In the genomic region with DNA sequence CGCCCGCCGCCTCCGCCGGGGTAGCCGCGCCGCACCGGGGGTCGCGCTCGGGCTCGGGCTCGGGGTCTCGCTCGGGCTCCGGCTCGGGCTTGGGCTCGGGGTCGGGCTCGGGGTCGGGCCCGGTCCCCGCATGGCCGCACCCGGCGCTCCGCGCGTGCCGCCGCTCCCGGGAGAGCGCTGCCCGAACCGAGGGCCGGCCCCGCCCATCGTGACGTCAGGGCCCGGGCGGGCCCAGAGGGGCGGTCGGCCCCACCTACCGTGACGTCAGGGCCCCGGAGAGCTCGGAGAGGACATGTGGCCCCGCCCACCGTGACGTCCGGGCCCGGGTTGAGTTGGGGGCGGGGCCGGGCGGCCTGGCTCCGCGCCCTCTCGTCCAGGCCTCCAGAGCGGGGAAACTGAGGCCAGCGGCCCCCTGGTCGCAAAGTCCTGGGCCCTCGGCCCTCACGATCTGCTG, we compare ENCODE assay signal across 1 cellular context.
TF ChIP-seq lines count a peak whose summit lies in the region.

A gene with protein sequence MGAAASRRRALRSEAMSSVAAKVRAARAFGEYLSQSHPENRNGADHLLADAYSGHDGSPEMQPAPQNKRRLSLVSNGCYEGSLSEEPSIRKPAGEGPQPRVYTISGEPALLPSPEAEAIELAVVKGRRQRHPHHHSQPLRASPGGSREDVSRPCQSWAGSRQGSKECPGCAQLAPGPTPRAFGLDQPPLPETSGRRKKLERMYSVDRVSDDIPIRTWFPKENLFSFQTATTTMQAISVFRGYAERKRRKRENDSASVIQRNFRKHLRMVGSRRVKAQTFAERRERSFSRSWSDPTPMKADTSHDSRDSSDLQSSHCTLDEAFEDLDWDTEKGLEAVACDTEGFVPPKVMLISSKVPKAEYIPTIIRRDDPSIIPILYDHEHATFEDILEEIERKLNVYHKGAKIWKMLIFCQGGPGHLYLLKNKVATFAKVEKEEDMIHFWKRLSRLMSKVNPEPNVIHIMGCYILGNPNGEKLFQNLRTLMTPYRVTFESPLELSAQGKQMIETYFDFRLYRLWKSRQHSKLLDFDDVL (minus strand): TSS at position 188 of the 454 bp plus-strand sequence. CDS start 232 bp downstream, outside the sequence.

TF ChIP-seq in WTC11, 78 proteins besides CTCF, POLR2A, EP300 and RAD21 (continued from another document):
- TF ChIP-seq USF1 (CRISPR knock-in tag; IDR thresholded peaks at IDR 0.05) (peak; percentile 73; the same call in 1 of the 2 replicates), TP53 (CRISPR knock-in tag; IDR thresholded peaks at IDR 0.05) (no peak), ZNF121 (CRISPR knock-in tag; IDR thresholded peaks at IDR 0.05) (no peak), ZNF423 (CRISPR knock-in tag; IDR thresholded peaks at IDR 0.05) (no peak), MXD4 (CRISPR knock-in tag; IDR thresholded peaks at IDR 0.05; ENCODE audit: borderline replicate concordance) (no peak), FOXP1 (CRISPR knock-in tag; IDR thresholded peaks at IDR 0.05; ENCODE audit: borderline replicate concordance) (0 out of 2 replicates have a peak, but pooled peaks have one; percentile 5), CDX4 (CRISPR knock-in tag; IDR thresholded peaks at IDR 0.05; ENCODE audit: borderline replicate concordance) (no peak), EMX1 (CRISPR knock-in tag; IDR thresholded peaks at IDR 0.05) (no peak), HMGA2 (CRISPR knock-in tag; IDR thresholded peaks at IDR 0.05) (no peak), PRRX2 (CRISPR knock-in tag; IDR thresholded peaks at IDR 0.05) (no peak), ZNF138 (CRISPR knock-in tag; conservative IDR thresholded peaks at IDR 0.05) (no peak)
- TF ChIP-seq, protein P1, sequence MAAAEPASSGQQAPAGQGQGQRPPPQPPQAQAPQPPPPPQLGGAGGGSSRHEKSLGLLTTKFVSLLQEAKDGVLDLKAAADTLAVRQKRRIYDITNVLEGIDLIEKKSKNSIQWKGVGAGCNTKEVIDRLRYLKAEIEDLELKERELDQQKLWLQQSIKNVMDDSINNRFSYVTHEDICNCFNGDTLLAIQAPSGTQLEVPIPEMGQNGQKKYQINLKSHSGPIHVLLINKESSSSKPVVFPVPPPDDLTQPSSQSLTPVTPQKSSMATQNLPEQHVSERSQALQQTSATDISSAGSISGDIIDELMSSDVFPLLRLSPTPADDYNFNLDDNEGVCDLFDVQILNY (CRISPR knock-in tag; IDR thresholded peaks at IDR 0.05), result no peak
- TF ChIP-seq, protein P2, sequence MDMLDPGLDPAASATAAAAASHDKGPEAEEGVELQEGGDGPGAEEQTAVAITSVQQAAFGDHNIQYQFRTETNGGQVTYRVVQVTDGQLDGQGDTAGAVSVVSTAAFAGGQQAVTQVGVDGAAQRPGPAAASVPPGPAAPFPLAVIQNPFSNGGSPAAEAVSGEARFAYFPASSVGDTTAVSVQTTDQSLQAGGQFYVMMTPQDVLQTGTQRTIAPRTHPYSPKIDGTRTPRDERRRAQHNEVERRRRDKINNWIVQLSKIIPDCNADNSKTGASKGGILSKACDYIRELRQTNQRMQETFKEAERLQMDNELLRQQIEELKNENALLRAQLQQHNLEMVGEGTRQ (CRISPR knock-in tag; IDR thresholded peaks at IDR 0.05), result peak; percentile 78
